Comparison of ENCODE assay signal across 15 cellular contexts in the genomic region with DNA sequence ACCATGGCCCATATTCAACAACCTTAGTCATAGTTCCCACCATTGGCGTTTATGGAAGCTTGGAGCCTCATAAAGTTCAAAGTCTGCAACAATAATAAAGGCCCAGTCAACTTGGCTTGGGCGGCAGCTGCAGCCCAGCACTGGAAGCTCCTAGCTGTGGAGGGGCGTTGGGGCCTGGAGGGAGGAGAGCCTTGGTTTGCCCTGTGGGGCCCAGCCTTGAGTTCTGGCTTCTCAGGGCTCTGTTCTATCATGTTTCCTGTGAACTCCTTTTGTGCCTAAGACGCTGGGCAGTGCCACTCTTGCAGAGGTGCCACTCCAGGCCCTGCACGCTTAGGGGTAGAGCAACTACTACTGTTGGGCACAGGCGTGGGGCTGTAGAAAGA. TPM values are rescaled to one million over a fixed set of nuclear protein-coding genes. Genes with fewer than 3 reads are reported as not detected.
A peak's percentile ranks its signal among the peaks of the same experiment; 100 is the strongest.
DNase-seq lines count a peak whose midpoint lies in the region; FAIRE-seq and TF ChIP-seq lines count a peak whose summit lies in the region.
"Had no signal": no experiment of that assay in that cellular context is flagged by ENCODE, and none has a peak within 500 bp of the region (broad histone marks: within the 10 kb centered on the region; RNA-seq: fewer than 3 reads in every experiment).

No MANE protein-coding gene starts in this region.

- no peak overlapping the region for H2BK120ac ChIP-seq in H1 (replicated peaks; ENCODE audit: low read depth, low read length)

- H3K4me1 ChIP-seq in H1 (replicated peaks in 1 of 4; ENCODE audit: control insufficient read depth in 3 of 4, insufficient read depth in 4 of 4, low read length in 3 of 4) (no peaks in the 10 kb centered on the region), sigmoid colon (peaks cover 0 to 25% (median 20%) of the 10 kb centered on the region in 4 donors), right atrium auricular region (peaks cover 0 to 27% of the 10 kb centered on the region in 2 donors)

- no peaks in the 10 kb centered on the region for H3K79me2 ChIP-seq in H1 (ENCODE audit: control insufficient read depth in 1 of 2, insufficient read depth in 2 of 2, low read length in 2 of 2)

- CTCF ChIA-PET in H1 (lab: Charles Lee; ENCODE audit: partially characterized antibody), result interaction anchor here (0.6 to 2.6 kb wide), 10 partner anchors 9 to 1716 kb away, joined by 3 to 23 read pairs (median 4); no protein-coding TSS in a partner anchor

- no peaks in the 10 kb centered on the region for H3K9me3 ChIP-seq in H1 (ENCODE audit: insufficient read depth in 2 of 2, low read depth in 1 of 2, low read length in 1 of 2)
- no peaks in the 10 kb centered on the region for H3K9me3 ChIP-seq in sigmoid colon
- H3K9me3 ChIP-seq in right atrium auricular region, result no peaks in the 10 kb centered on the region

- TF ChIP-seq RAD21 in H1 (IDR thresholded peaks at IDR 0.05 in 1 of 2, conservative IDR thresholded peaks at IDR 0.05 in 1 of 2; ENCODE audit: low read depth in 2 of 2, low read length in 2 of 2), result no peak

- TF ChIP-seq POLR2A in H1 (IDR thresholded peaks at IDR 0.05; ENCODE audit: control extremely low read depth in 1 of 2, low read depth in 2 of 2, low read length in 2 of 2) (no peak), sigmoid colon (IDR thresholded peaks at IDR 0.05) (no peak)

- H3K9ac ChIP-seq in H1 (replicated peaks in 1 of 4; ENCODE audit: extremely low read depth in 1 of 4, low read depth in 3 of 4, low read length in 3 of 4), result no peak overlapping the region

- H2BK12ac ChIP-seq in H1 (ENCODE audit: low read depth, low read length), result no peak overlapping the region

- FAIRE-seq in H1 (lab: Jason Lieb, UNC), result no peak
- FAIRE-seq: frontal cortex, GM19239 had no signal

- no peak overlapping the region for H2AK5ac ChIP-seq in H1 (ENCODE audit: low read depth, low read length)

- H3K4ac ChIP-seq in H1 (replicated peaks; ENCODE audit: insufficient read length, low read depth, low read length), result no peak overlapping the region

- H3K27ac ChIP-seq in C4-2B (peak overlapping the region; percentile 85; the same call in 1 of the 2 replicates), H1 (ENCODE audit: low read depth, low read length) (no peak overlapping the region), sigmoid colon (peak overlapping the region in 3 of 4 donors; percentile 84 to 92 (median 92)), right atrium auricular region (no peak overlapping the region)
- H3K27ac ChIP-seq: cardiac muscle cell had no signal

- no peak overlapping the region for H4K5ac ChIP-seq in H1 (ENCODE audit: insufficient read length, low read depth, low read length)

- no peak overlapping the region for H3K18ac ChIP-seq in H1 (ENCODE audit: extremely low read depth, low read length)

- H3K4me3 ChIP-seq in H1 (ENCODE audit: extremely low read depth in 1 of 4, insufficient read depth in 2 of 4, low read depth in 3 of 4, low read length in 4 of 4) (no peak overlapping the region), sigmoid colon (no peak overlapping the region), right atrium auricular region (no peak overlapping the region)

- H3K36me3 ChIP-seq in H1 (ENCODE audit: control insufficient read depth in 2 of 4, insufficient read depth in 4 of 4, low read length in 3 of 4), result peaks cover 0 to under 1% (median under 1%) of the 10 kb centered on the region in 4 experiments; a peak in 3 of 8 replicates
- peaks cover 0 to 12% (median 2%) of the 10 kb centered on the region in 4 donors for H3K36me3 ChIP-seq in sigmoid colon
- H3K36me3 ChIP-seq in right atrium auricular region, result peaks cover 14% of the 10 kb centered on the region
- H3K36me3 ChIP-seq: cardiac muscle cell had no signal

- no peak overlapping the region for H2BK5ac ChIP-seq in H1 (ENCODE audit: low read depth, low read length)

- H4K91ac ChIP-seq in H1 (replicated peaks; ENCODE audit: insufficient read length, low read length), result no peak overlapping the region

- H2BK15ac ChIP-seq in H1 (ENCODE audit: low read length), result no peak overlapping the region; the same call in 1 of the 2 replicates

- DNase-seq in HuH-7.5 (ENCODE audit: low spot score) (peak; percentile 4), H1 (ENCODE audit: low read depth in 1 of 2, low spot score in 2 of 2) (no peak), sigmoid colon (peak; percentile 60), NCI-H2029 (lab: John Stamatoyannopoulos, UW) (no peak), mucosa of gallbladder (ENCODE audit: low spot score) (no peak), superior temporal gyrus (ENCODE audit: extremely low spot score) (no peak), right atrium auricular region (ENCODE audit: low spot score) (no peak)
- DNase-seq: activated B cell treated with CpG ODN at 0.5 μM for 24 hours; activated naive CD4-positive, alpha-beta T cell treated with anti-CD3 and anti-CD28 coated beads, Interleukin-2, amount 50 U/mL, for 16 hours; mammary epithelial cell had no signal

- intact Hi-C loops in sigmoid colon (cut with DNase I), result no loop called here

- H3K79me1 ChIP-seq in H1 (ENCODE audit: low read depth, low read length), result no peaks in the 10 kb centered on the region

- H3K23me2 ChIP-seq in H1 (ENCODE audit: low read depth, low read length), result peaks cover 6% of the 10 kb centered on the region; the same call in 1 of the 2 replicates

- H2BK20ac ChIP-seq in H1 (ENCODE audit: low read length), result 0 out of 2 replicates have a peak overlapping the region, but pooled peaks have one; percentile 64

- H3K4me2 ChIP-seq in H1 (ENCODE audit: insufficient read depth in 1 of 2, low read depth in 2 of 2, low read length in 2 of 2), result no peak overlapping the region

- H3K14ac ChIP-seq in H1 (ENCODE audit: insufficient read length), result no peak overlapping the region

- TF ChIP-seq CTCF in C4-2B (conservative IDR thresholded peaks at IDR 0.05) (no peak), H1 (IDR thresholded peaks at IDR 0.05; ENCODE audit: control extremely low read depth in 1 of 3, insufficient read depth in 1 of 3, low read depth in 1 of 3, low read length in 3 of 3) (no peak), sigmoid colon (IDR thresholded peaks at IDR 0.05) (no peak), right atrium auricular region (IDR thresholded peaks at IDR 0.05) (no peak)

- no peaks in the 10 kb centered on the region for H4K20me1 ChIP-seq in H1 (replicated peaks in 1 of 2; ENCODE audit: control insufficient read depth in 1 of 2, insufficient read depth in 2 of 2, low read length in 2 of 2)

- TF ChIP-seq EP300 in H1 (IDR thresholded peaks at IDR 0.05; ENCODE audit: borderline replicate concordance in 1 of 2, low read depth in 2 of 2, low read length in 2 of 2) (no peak), sigmoid colon (IDR thresholded peaks at IDR 0.05) (no peak)

- H3K27me3 ChIP-seq in H1 (replicated peaks in 1 of 4; ENCODE audit: control insufficient read depth in 3 of 4, extremely low read depth in 1 of 4, insufficient read depth in 3 of 4, low read length in 3 of 4) (peaks cover 0 to 5% (median 0%) of the 10 kb centered on the region in 4 experiments; a peak in 4 of 7 replicates), sigmoid colon (no peaks in the 10 kb centered on the region), right atrium auricular region (no peaks in the 10 kb centered on the region)
- H3K27me3 ChIP-seq: cardiac muscle cell had no signal

- POLR2A ChIA-PET in H1 (lab: Charles Lee; ENCODE audit: partially characterized antibody), result interaction anchor here (1.3 kb wide), 1 partner anchor 97 kb away, joined by 3 read pairs; no protein-coding TSS in a partner anchor

- H4K8ac ChIP-seq in H1 (ENCODE audit: extremely low read depth, insufficient read depth, low read length), result no peak overlapping the region

- no peak overlapping the region for H3K56ac ChIP-seq in H1 (replicated peaks; ENCODE audit: insufficient read length, low read depth, low read length)

- 87% methylated on average over 6 of the region's 6 CpGs; no CpG with 5 or more reads in 1 of the 2 experiments for WGBS in H1 (ENCODE audit: extremely low coverage in 1 of 2, insufficient coverage in 1 of 2, insufficient read length in 1 of 2, insufficient replicate concordance in 2 of 2, low coverage in 1 of 2, low lambda C conversion rate in 2 of 2, missing lambda C conversion rate in 1 of 2), 2 experiments
- WGBS in sigmoid colon, 2 donors, result 29 to 82% methylated on average over 6 of the region's 6 CpGs

- H2AFZ ChIP-seq in H1 (ENCODE audit: low read length), result no peak overlapping the region; the same call in 1 of the 2 replicates

- H3K23ac ChIP-seq in H1 (ENCODE audit: insufficient read length), result no peak overlapping the region

TF ChIP-seq in H1, 55 proteins besides CTCF, POLR2A, EP300 and RAD21 (continues in another document):
- TF ChIP-seq NANOG (IDR thresholded peaks at IDR 0.05; ENCODE audit: insufficient read depth, low read depth, low read length, poor library complexity, severe bottlenecking), result no peak
- no peak for TF ChIP-seq CHD1 (IDR thresholded peaks at IDR 0.05; ENCODE audit: low read depth, low read length)

RNA-seq across cellular contexts. Expression of gene ENGASE, which starts 0.9 kb away (rescaled TPM):
- 30.6 and 36.1 TPM in 2 replicates for total RNA-seq in H1 (2021; fragmentation: NEBNext Ultra II Directional; extraction: Animal tissue kit (Norgen Biotek cat#: 25700))
- polyA plus RNA-seq in H1 (2011; rRNA removed) (9.3 and 18.8 TPM in 2 replicates), sigmoid colon (10 to 100 TPM in 2 of 3 donors, 1 to 10 TPM in 1; 7.2 to 55.9 (median 10.6) TPM)
- 22.9 TPM for polyA plus RNA-seq in H1 (2011; cell fraction: cytosol; rRNA removed)
- 218 TPM for polyA plus RNA-seq in H1 (2011; cell fraction: nucleus; rRNA removed)
- 18.7 to 30.4 TPM (median 25.2 TPM) in 4 replicates for polyA plus RNA-seq in H1 (2012, experiment 1 of 2)
- polyA plus RNA-seq in H1 (2012, experiment 2 of 2), result 8.1 TPM
- 13.4 TPM for polyA plus RNA-seq in H1 (2013, experiment 1 of 2)
- polyA plus RNA-seq in H1 (2013, experiment 2 of 2), result 12.1 TPM
- 9.8 and 10.3 TPM in 2 replicates for polyA minus RNA-seq in H1 (2011; rRNA and poly(A)+ RNA removed)
- 17.5 TPM for polyA minus RNA-seq in H1 (2011; cell fraction: cytosol; rRNA and poly(A)+ RNA removed)
- 28.1 TPM for polyA minus RNA-seq in H1 (2011; cell fraction: nucleus; rRNA and poly(A)+ RNA removed)
- total RNA-seq in sigmoid colon (10 to 100 TPM; 14.3 to 26.3 (median 14.4) TPM), mucosa of gallbladder (74.8 TPM), right atrium auricular region (10 to 100 TPM in 1 of 2 donors, 1 to 10 TPM in 1; 7.7 to 13.5 TPM)

RNA-seq across cellular contexts. Expression of gene C1QTNF1, which starts 49.7 kb away (rescaled TPM):
- total RNA-seq in H1 (2021; fragmentation: NEBNext Ultra II Directional; extraction: Animal tissue kit (Norgen Biotek cat#: 25700)), result 2.5 and 3.5 TPM in 2 replicates
- polyA plus RNA-seq in H1 (2011; rRNA removed) (1.5 and 2.1 TPM in 2 replicates), sigmoid colon (10 to 100 TPM in 1 of 3 donors, 1 to 10 TPM in 2; 1.4 to 34.6 (median 4.8) TPM)
- polyA plus RNA-seq in H1 (2011; cell fraction: cytosol; rRNA removed), result 1.1 TPM
- polyA plus RNA-seq in H1 (2011; cell fraction: nucleus; rRNA removed), result 1.8 TPM
- 1.4 to 2.4 TPM (median 1.9 TPM) in 4 replicates for polyA plus RNA-seq in H1 (2012, experiment 1 of 2)
- 2.1 TPM for polyA plus RNA-seq in H1 (2012, experiment 2 of 2)
- polyA plus RNA-seq in H1 (2013, experiment 1 of 2), result 0.83 TPM
- 0.87 TPM for polyA plus RNA-seq in H1 (2013, experiment 2 of 2)
- polyA minus RNA-seq in H1 (2011; rRNA and poly(A)+ RNA removed), result 0.44 and 0.49 TPM in 2 replicates
- polyA minus RNA-seq in H1 (2011; cell fraction: cytosol; rRNA and poly(A)+ RNA removed), result 0.95 TPM
- polyA minus RNA-seq in H1 (2011; cell fraction: nucleus; rRNA and poly(A)+ RNA removed), result 1.3 TPM
- total RNA-seq in sigmoid colon (10 to 100 TPM; 14.8 to 31.4 (median 26.2) TPM), mucosa of gallbladder (45.3 TPM), right atrium auricular region (100 to 1,000 TPM; 125 to 401 TPM)
- total RNA-seq: activated B cell treated with CpG ODN at 0.5 μM for 24 hours; T-helper 1 cell treated with Interleukin-12 subunit alpha and Interleukin-12 subunit beta and Interleukin-4 antibody, amounts not matched to agents 30 ng/mL and 1 ng/mL, for 36 hours had no signal

Comparison
In these comparisons a context has a peak if more than half of its experiments do, and no peak if none do; other contexts are left out.
1. H3K27ac ChIP-seq: peak in C4-2B (single experiment) and sigmoid colon (3 of 4); none in H1 (single experiment) and right atrium auricular region (0 of 2).
2. DNase-seq: peak in HuH-7.5 (single experiment) and sigmoid colon (single experiment); none in H1 (0 of 2), NCI-H2029 (single experiment), mucosa of gallbladder (single experiment), superior temporal gyrus (single experiment) and right atrium auricular region (single experiment).